Comparison of ENCODE assay signal across 6 cellular contexts in genomic region chr6:80658926-80659325, GRCh38.
"Had no signal": no experiment of that assay in that cellular context is flagged by ENCODE, and none has a peak within 500 bp of the region (broad histone marks: within the 10 kb centered on the region; RNA-seq: fewer than 3 reads in every experiment).

No MANE protein-coding gene starts in this region.

- H3K27ac Mint-ChIP-seq: GM23338, H9 had no signal

- H3K4me1 Mint-ChIP-seq: GM23338, H9 had no signal

- DNase-seq: H9, HCEC 1CT, IMR-90, KG1 had no signal

- ATAC-seq: GM23338, K562 had no signal

- H3K9me3 Mint-ChIP-seq: GM23338, H9 had no signal

- H3K4me3 ChIP-seq: GM23338, K562 had no signal

- H3K4me3 Mint-ChIP-seq: GM23338, H9 had no signal
